In the genomic region with DNA sequence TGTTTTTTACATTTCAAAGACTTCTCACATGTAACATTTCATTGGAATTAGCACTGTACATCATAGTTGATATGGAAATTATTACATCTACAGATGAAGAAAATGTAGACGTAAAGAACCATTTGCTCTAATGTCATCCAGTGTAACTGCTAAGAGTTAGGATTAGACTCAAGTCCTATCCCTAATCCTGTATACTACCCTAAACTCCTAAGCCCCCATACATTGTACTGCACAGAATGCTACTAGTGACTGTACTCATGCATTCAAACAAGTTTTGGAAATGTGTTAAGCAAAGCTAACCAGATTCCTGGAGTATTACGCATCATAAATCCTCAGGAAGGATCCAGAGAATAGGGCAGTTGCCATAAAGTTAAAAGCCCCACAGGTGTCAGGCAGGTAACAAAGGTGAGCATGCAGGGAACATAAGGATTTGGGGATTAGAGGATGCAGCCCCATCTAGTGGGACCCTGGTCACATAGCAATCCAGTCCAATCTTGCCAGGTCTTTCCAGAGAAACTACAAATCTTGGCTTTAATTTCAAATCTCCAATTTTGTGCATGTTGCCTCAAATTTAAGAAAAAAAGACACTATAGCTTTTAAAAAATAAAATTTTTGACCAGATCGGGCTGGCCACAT, we compare ENCODE assay signal across 8 cellular contexts. TPM values are rescaled to one million over a fixed set of nuclear protein-coding genes. Genes with fewer than 3 reads are reported as not detected.
DNase-seq lines count a peak whose midpoint lies in the region; ATAC-seq, FAIRE-seq and TF ChIP-seq lines count a peak whose summit lies in the region.

No MANE protein-coding gene starts in this region.

- no peak for ATAC-seq in GM18907 (IDR thresholded peaks at IDR 0.05; ENCODE audit: unreplicated experiment)

- H3K4me3 ChIP-seq in epithelial cell of esophagus (ENCODE audit: low read length): no peak overlapping the region

- DNase-seq in stimulated activated CD4-positive, alpha-beta T cell treated with anti-CD3 and anti-CD28 coated beads, Interleukin-15, amount 100 ng/mL, for 24 hours: peak; percentile 12
- no peak for DNase-seq in stimulated activated CD4-positive, alpha-beta T cell treated with anti-CD3 and anti-CD28 coated beads, Interleukin-12 subunit alpha, Interleukin-12 subunit beta, amount 100 ng/mL, for 4 hours
- DNase-seq in NCI-H460 (ENCODE audit: extremely low read depth, low read depth) (peak; percentile 4), epithelial cell of esophagus (ENCODE audit: low read depth) (peak; percentile 23), urothelium cell line (ENCODE audit: low spot score) (peak; percentile 56), NCI-H524 treated with DMSO at 0.1 percent for 48 hours (lab: John Stamatoyannopoulos, UW) (no peak)
- DNase-seq in activated CD8-positive, alpha-beta memory T cell treated with anti-CD3 and anti-CD28 coated beads, Interleukin-2, amount 50 U/mL, for 4 hours: no peak

- TF ChIP-seq CTCF in epithelial cell of esophagus (IDR thresholded peaks at IDR 0.05; ENCODE audit: insufficient read depth, low read depth, low read length, missing control alignments): peak; percentile 48

- FAIRE-seq in urothelium cell line (lab: Jason Lieb, UNC): no peak

RNA-seq across cellular contexts. Expression of a gene that starts 32.0 kb away (rescaled TPM):
- total RNA-seq in NCI-H460 (2014; rRNA removed; shearing (Covaris generic)): not detected in 2 replicates
- polyA plus RNA-seq in NCI-H460 (2014; cell fraction: nucleus; rRNA removed): not detected in 2 replicates

Comparison
In these comparisons a context has a peak if more than half of its experiments do, and no peak if none do; other contexts are left out.
1. DNase-seq: peak in stimulated activated CD4-positive, alpha-beta T cell treated with anti-CD3 and anti-CD28 coated beads, Interleukin-15, amount 100 ng/mL, for 24 hours (single experiment), NCI-H460 (single experiment), epithelial cell of esophagus (single experiment) and urothelium cell line (single experiment); none in stimulated activated CD4-positive, alpha-beta T cell treated with anti-CD3 and anti-CD28 coated beads, Interleukin-12 subunit alpha, Interleukin-12 subunit beta, amount 100 ng/mL, for 4 hours (single experiment), activated CD8-positive, alpha-beta memory T cell treated with anti-CD3 and anti-CD28 coated beads, Interleukin-2, amount 50 U/mL, for 4 hours (single experiment) and NCI-H524 treated with DMSO at 0.1 percent for 48 hours (single experiment).